12 cellular contexts compared by ENCODE assay signal in genomic region chr9:110452227-110452801, GRCh38.
DNase-seq lines count a peak whose midpoint lies in the region; ATAC-seq, FAIRE-seq and TF ChIP-seq lines count a peak whose summit lies in the region.
"Had no signal": no experiment of that assay in that cellular context is flagged by ENCODE, and none has a peak within 500 bp of the region (broad histone marks: within the 10 kb centered on the region; RNA-seq: fewer than 3 reads in every experiment).

No MANE protein-coding gene starts in this region.

- H3K9me3 ChIP-seq in mucosa of descending colon, result no peaks in the 10 kb centered on the region
- H3K9me3 ChIP-seq: testis had no signal

- H3K4me3 ChIP-seq in mucosa of descending colon, result no peak overlapping the region
- H3K4me3 ChIP-seq: testis had no signal

- POLR2A ChIA-PET in activated CD4-positive, alpha-beta T cell treated with anti-CD3 and anti-CD28 coated beads, Interleukin-2, amount 10 ng/mL, durations not matched to agents 7 days and 5 days (lab: Charles Lee), result no interaction called here

- H3K36me3 Mint-ChIP-seq in activated CD4-positive, alpha-beta T cell treated with anti-CD3 and anti-CD28 coated beads, Interleukin-2, amount 10 ng/mL, durations not matched to agents 7 days and 5 days (ENCODE audit: low read depth), result no peaks in the 10 kb centered on the region

- DNase-seq in GM13977 (ENCODE audit: low spot score) (no peak), mucosa of descending colon (no peak), NCI-H2196 treated with DMSO at 0.1 percent for 48 hours (lab: John Stamatoyannopoulos, UW; ENCODE audit: unreplicated experiment) (no peak), substantia nigra (lab: John Stamatoyannopoulos, UW) (no peak)
- DNase-seq in activated CD4-positive, alpha-beta T cell treated with anti-CD3 and anti-CD28 coated beads, Interleukin-2, amount 10 ng/mL, durations not matched to agents 7 days and 5 days, result no peak
- DNase-seq: effector CD8-positive, alpha-beta T cell; EL; NCI-H2029; testis had no signal

- no peaks in the 10 kb centered on the region for H3K4me1 Mint-ChIP-seq in activated CD4-positive, alpha-beta T cell treated with anti-CD3 and anti-CD28 coated beads, Interleukin-2, amount 10 ng/mL, durations not matched to agents 7 days and 5 days

- TF ChIP-seq CTCF in GM13977 (IDR thresholded peaks at IDR 0.05; ENCODE audit: extremely low read depth, insufficient read depth, missing control alignments), result peak; percentile 39
- TF ChIP-seq CTCF in VCaP (conservative IDR thresholded peaks at IDR 0.05), result peak; percentile 86
- no peak for TF ChIP-seq CTCF in mucosa of descending colon (IDR thresholded peaks at IDR 0.05)

- ATAC-seq in mucosa of descending colon, result no peak

- no peaks in the 10 kb centered on the region for H3K36me3 ChIP-seq in mucosa of descending colon (ENCODE audit: low read depth)

- H3K27ac Mint-ChIP-seq in activated CD4-positive, alpha-beta T cell treated with anti-CD3 and anti-CD28 coated beads, Interleukin-2, amount 10 ng/mL, durations not matched to agents 7 days and 5 days, result no peak overlapping the region

- H3K27ac ChIP-seq in VCaP (no peak overlapping the region), substantia nigra (ENCODE audit: low read depth, low read length, poor library complexity, severe bottlenecking) (no peak overlapping the region)
- H3K27ac ChIP-seq: testis had no signal

- H3K4me1 ChIP-seq in mucosa of descending colon (ENCODE audit: low read depth), result no peaks in the 10 kb centered on the region
- H3K4me1 ChIP-seq: testis had no signal

- no peaks in the 10 kb centered on the region for H3K9me3 Mint-ChIP-seq in activated CD4-positive, alpha-beta T cell treated with anti-CD3 and anti-CD28 coated beads, Interleukin-2, amount 10 ng/mL, durations not matched to agents 7 days and 5 days

- in situ Hi-C loops in GM13977 (cut with MboI; ENCODE audit: low pct_unique_long_range_greater_than_20kb, low sequenced_read_pairs, unreplicated experiment), result loop anchor here (10.0 kb wide), 1 partner anchor 172 kb away; no protein-coding TSS in a partner anchor

- no peaks in the 10 kb centered on the region for H3K27me3 Mint-ChIP-seq in activated CD4-positive, alpha-beta T cell treated with anti-CD3 and anti-CD28 coated beads, Interleukin-2, amount 10 ng/mL, durations not matched to agents 7 days and 5 days

- CTCF ChIA-PET in activated CD4-positive, alpha-beta T cell treated with anti-CD3 and anti-CD28 coated beads, Interleukin-2, amount 10 ng/mL, durations not matched to agents 7 days and 5 days (lab: Charles Lee), result no interaction called here

- H3K4me3 Mint-ChIP-seq in activated CD4-positive, alpha-beta T cell treated with anti-CD3 and anti-CD28 coated beads, Interleukin-2, amount 10 ng/mL, durations not matched to agents 7 days and 5 days, result no peak overlapping the region

- intact Hi-C loops in mucosa of descending colon (cut with DNase I, micrococcal nuclease), result loop anchor here in 1 of 2 donors (10.0 kb wide), 1 partner anchor 172 kb away; no protein-coding TSS in a partner anchor

- FAIRE-seq in A204.1 (lab: Jason Lieb, UNC), result peak; percentile 97
- FAIRE-seq in islet of Langerhans (lab: Jason Lieb, UNC), result peak; percentile 36
